ENCODE assay signal across 10 cellular contexts in the genomic region with DNA sequence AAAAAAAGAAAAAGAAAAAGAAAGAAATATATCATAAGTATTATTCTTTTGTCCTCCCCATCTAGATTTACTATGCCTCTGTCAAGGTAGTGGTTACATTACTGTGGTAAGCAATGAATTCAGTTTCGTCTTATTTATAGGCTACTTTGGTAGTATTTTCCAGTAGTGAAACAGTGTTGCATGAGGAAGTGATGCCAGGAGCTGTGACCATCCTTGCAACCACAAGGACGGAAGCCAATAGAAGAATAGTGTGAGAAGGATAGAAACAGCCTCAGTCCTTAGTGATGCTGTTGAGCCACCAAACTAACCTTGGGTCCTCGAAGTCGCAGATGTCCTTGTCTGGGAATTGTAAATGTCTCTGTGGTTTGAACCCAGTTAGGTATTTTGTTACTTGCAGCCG.
A peak's percentile ranks its signal among the peaks of the same experiment; 100 is the strongest.
DNase-seq lines count a peak whose midpoint lies in the region; ATAC-seq and TF ChIP-seq lines count a peak whose summit lies in the region.
"Had no signal": no experiment of that assay in that cellular context is flagged by ENCODE, and none has a peak within 500 bp of the region (broad histone marks: within the 10 kb centered on the region; RNA-seq: fewer than 3 reads in every experiment).

No MANE protein-coding gene starts in this region.

- peak overlapping the region; percentile 51 for H3K27ac ChIP-seq in neutrophil

- no peak overlapping the region for H3K4me3 Mint-ChIP-seq in activated CD4-positive, alpha-beta T cell treated with anti-CD3 and anti-CD28 coated beads for 36 hours
- H3K4me3 Mint-ChIP-seq: mesothelial cell of epicardium had no signal

- peaks cover 10% of the 10 kb centered on the region for H3K36me3 ChIP-seq in neutrophil

- H3K4me1 ChIP-seq in neutrophil (ENCODE audit: control insufficient read depth in 1 of 2, insufficient read depth in 1 of 2, low read depth in 1 of 2, low read length in 1 of 2): peaks cover 12 to 21% of the 10 kb centered on the region in 2 experiments

- no peak for DNase-seq in activated CD4-positive, alpha-beta T cell treated with anti-CD3 and anti-CD28 coated beads for 36 hours
- DNase-seq in activated CD4-positive, alpha-beta T cell treated with anti-CD3 and anti-CD28 coated beads for 1 hour: no peak
- peak; percentile 20 for DNase-seq in NB4 (ENCODE audit: low read depth)
- DNase-seq in activated effector memory CD4-positive, alpha-beta T cell treated with Interleukin-2 at 50 U/mL for 16 hours: no peak
- DNase-seq in NCI-H446 treated with DMSO at 0.1 percent for 48 hours (lab: John Stamatoyannopoulos, UW): no peak
- DNase-seq in foreskin melanocyte: no peak
- DNase-seq: IMR-90 had no signal

- peaks cover 4% of the 10 kb centered on the region for H3K27me3 Mint-ChIP-seq in activated CD4-positive, alpha-beta T cell treated with anti-CD3 and anti-CD28 coated beads for 36 hours

- H3K27ac Mint-ChIP-seq in activated CD4-positive, alpha-beta T cell treated with anti-CD3 and anti-CD28 coated beads for 36 hours: peak overlapping the region; percentile 0
- H3K27ac Mint-ChIP-seq: mesothelial cell of epicardium had no signal

- no peaks in the 10 kb centered on the region for H3K9me3 ChIP-seq in neutrophil

- CTCF ChIA-PET in activated CD4-positive, alpha-beta T cell treated with anti-CD3 and anti-CD28 coated beads for 36 hours (lab: Charles Lee): interaction anchor here (1.3 kb wide), 1 partner anchor 8 kb away, joined by 3 read pairs; no protein-coding TSS in a partner anchor

- POLR2A ChIA-PET in activated CD4-positive, alpha-beta T cell treated with anti-CD3 and anti-CD28 coated beads for 36 hours (lab: Charles Lee): no interaction called here

- H3K27me3 ChIP-seq in neutrophil: no peaks in the 10 kb centered on the region

- TF ChIP-seq CTCF in NB4 (IDR thresholded peaks at IDR 0.05; ENCODE audit: low read depth, low read length): no peak
- no peak for TF ChIP-seq CTCF in neutrophil (IDR thresholded peaks at IDR 0.05)

- H3K9me3 Mint-ChIP-seq in activated CD4-positive, alpha-beta T cell treated with anti-CD3 and anti-CD28 coated beads for 36 hours (ENCODE audit: low read depth): no peaks in the 10 kb centered on the region

- ATAC-seq in activated CD4-positive, alpha-beta T cell treated with anti-CD3 and anti-CD28 coated beads for 36 hours: no peak
- peak; percentile 68 for ATAC-seq in HG02852 (IDR thresholded peaks at IDR 0.05; ENCODE audit: unreplicated experiment)

- TF ChIP-seq POLR2A in NB4 (IDR thresholded peaks at IDR 0.05; ENCODE audit: extremely low read depth, insufficient read length): no peak

- peaks cover 55% of the 10 kb centered on the region for H3K4me1 Mint-ChIP-seq in activated CD4-positive, alpha-beta T cell treated with anti-CD3 and anti-CD28 coated beads for 36 hours
- H3K4me1 Mint-ChIP-seq: mesothelial cell of epicardium had no signal

- H3K36me3 Mint-ChIP-seq in activated CD4-positive, alpha-beta T cell treated with anti-CD3 and anti-CD28 coated beads for 36 hours (ENCODE audit: low read depth): peaks cover 9% of the 10 kb centered on the region
- H3K36me3 Mint-ChIP-seq: mesothelial cell of epicardium had no signal

- H3K4me3 ChIP-seq in NB4 (ENCODE audit: low read depth, low read length): no peak overlapping the region
- H3K4me3 ChIP-seq in neutrophil (ENCODE audit: low read depth in 1 of 2, low read length in 1 of 2): no peak overlapping the region

- intact Hi-C loops in activated CD4-positive, alpha-beta T cell treated with anti-CD3 and anti-CD28 coated beads for 36 hours (cut with DNase I, micrococcal nuclease): loop anchor here (5.0 kb wide), 2 partner anchors 922 to 988 kb away; no protein-coding TSS in a partner anchor
